In genomic region chr14:50533314-50533705, GRCh38 we compare ENCODE assay signal across 8 cellular contexts. TPM values are rescaled to one million over a fixed set of nuclear protein-coding genes. Genes with fewer than 3 reads are reported as not detected.
A peak's percentile ranks its signal among the peaks of the same experiment; 100 is the strongest.
DNase-seq lines count a peak whose midpoint lies in the region; TF ChIP-seq lines count a peak whose summit lies in the region.

No MANE protein-coding gene starts in this region.

- H3K9ac ChIP-seq in mucosa of rectum (ENCODE audit: low read depth in 1 of 2, low read length in 2 of 2): peak overlapping the region; percentile 80 to 91

- H3K27ac ChIP-seq in C4-2B: peak overlapping the region; percentile 87
- H3K27ac ChIP-seq in angular gyrus (ENCODE audit: low read depth, low read length): peak overlapping the region; percentile 89
- H3K27ac ChIP-seq in mucosa of rectum (ENCODE audit: low read depth in 2 of 2, low read length in 2 of 2): peak overlapping the region; percentile 91 to 93

- peak overlapping the region; percentile 87 for H3K4me3 Mint-ChIP-seq in HFFc6

- peaks cover 5% of the 10 kb centered on the region; the same call in 1 of the 2 replicates for H3K9me3 Mint-ChIP-seq in HFFc6

- H3K4me1 ChIP-seq in mucosa of rectum (ENCODE audit: control insufficient read depth in 2 of 2, insufficient read depth in 2 of 2, low read length in 2 of 2): peaks cover 9 to 22% of the 10 kb centered on the region in 2 donors

- peaks cover 33% of the 10 kb centered on the region; the same call in 1 of the 2 replicates for H3K36me3 Mint-ChIP-seq in HFFc6 (ENCODE audit: low read depth)

- H3K4me3 ChIP-seq in mucosa of rectum (ENCODE audit: low read length in 2 of 2): peak overlapping the region; percentile 85 to 88

- no peaks in the 10 kb centered on the region for H3K27me3 ChIP-seq in mucosa of rectum (ENCODE audit: control insufficient read depth in 2 of 2, insufficient read depth in 2 of 2, low read length in 2 of 2)

- no peak overlapping the region for H3K27ac Mint-ChIP-seq in HFFc6

- DNase-seq in HFFc6 (no peak), GM10266 (ENCODE audit: extremely low spot score) (no peak), cardiac septum (ENCODE audit: low spot score) (no peak), NCI-H510A treated with DMSO at 0.1 percent for 48 hours (lab: John Stamatoyannopoulos, UW) (no peak)
- no peak for DNase-seq in stimulated activated naive CD4-positive, alpha-beta T cell treated with Interleukin-2 at 50 U/mL for 16 hours (lab: John Stamatoyannopoulos, UW)

- TF ChIP-seq CTCF in C4-2B (conservative IDR thresholded peaks at IDR 0.05): no peak
- TF ChIP-seq CTCF in HFFc6 (IDR thresholded peaks at IDR 0.05): no peak
- TF ChIP-seq CTCF in GM10266 (IDR thresholded peaks at IDR 0.05; ENCODE audit: control insufficient read depth, insufficient read depth, low read depth, missing control alignments): no peak

- intact Hi-C loops in cardiac septum (cut with DNase I): no loop called here

- no peaks in the 10 kb centered on the region for H3K36me3 ChIP-seq in mucosa of rectum (ENCODE audit: control insufficient read depth in 2 of 2, insufficient read depth in 2 of 2, low read length in 2 of 2)

- H3K27me3 Mint-ChIP-seq in HFFc6 (ENCODE audit: insufficient read depth): peaks cover 20% of the 10 kb centered on the region

- H3K9me3 ChIP-seq in mucosa of rectum (ENCODE audit: control insufficient read depth in 2 of 2, low read length in 2 of 2): no peaks in the 10 kb centered on the region

- peaks cover 36% of the 10 kb centered on the region for H3K4me1 Mint-ChIP-seq in HFFc6 (ENCODE audit: low read depth)

RNA-seq across cellular contexts. Expression of gene MAP4K5, which starts 0.9 kb away (rescaled TPM):
- total RNA-seq in HFFc6 (2021; fragmentation: NEBNext Ultra II Directional; extraction: Animal tissue kit (Norgen Biotek cat#: 25700)): 10 to 100 TPM; 61.4 to 74.5 (median 69.7) TPM
- 19.1 TPM for total RNA-seq in cardiac septum

RNA-seq across cellular contexts. Expression of gene ATL1, which starts 26.6 kb away (rescaled TPM):
- under 1 TPM; 0.35 to 0.92 (median 0.48) TPM for total RNA-seq in HFFc6 (2021; fragmentation: NEBNext Ultra II Directional; extraction: Animal tissue kit (Norgen Biotek cat#: 25700))
- 1.5 TPM for total RNA-seq in cardiac septum
